Comparison of ENCODE assay signal across 8 cellular contexts in the genomic region with DNA sequence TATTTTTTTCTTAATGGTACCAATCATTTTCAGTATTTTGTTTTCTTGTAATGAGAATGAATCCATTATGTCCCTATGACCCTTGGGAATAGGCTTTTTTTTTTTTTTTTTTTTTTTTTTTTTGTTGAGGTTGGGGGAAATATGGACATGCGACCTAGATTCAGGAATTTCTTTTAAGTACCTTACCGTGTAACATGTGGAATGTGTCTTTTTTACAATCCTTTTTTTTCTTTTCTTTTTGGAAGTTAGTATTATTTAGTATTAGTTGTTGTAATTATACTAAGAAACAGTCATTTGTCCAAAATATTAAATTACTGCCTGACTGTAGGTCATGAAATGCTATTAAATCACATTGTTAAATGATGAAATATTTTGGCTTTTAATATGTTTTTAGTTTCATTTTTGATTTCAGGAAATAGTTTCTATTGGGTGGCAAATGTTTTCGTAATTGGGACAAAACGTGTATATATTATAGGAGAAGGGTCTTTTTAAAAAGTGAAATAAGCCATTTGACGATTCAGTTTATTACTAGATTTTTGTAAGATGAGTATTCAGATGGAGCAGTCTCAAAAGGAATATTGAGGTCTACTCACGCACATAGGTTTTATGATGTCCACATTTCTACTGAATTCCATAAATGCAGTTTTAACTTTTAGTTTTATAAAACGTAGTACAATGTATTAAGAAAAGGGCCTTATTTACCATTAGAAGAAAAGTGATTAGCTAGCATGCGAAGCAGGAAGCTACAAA. TPM values are rescaled to one million over a fixed set of nuclear protein-coding genes. Genes with fewer than 3 reads are reported as not detected.
DNase-seq lines count a peak whose midpoint lies in the region; ATAC-seq and TF ChIP-seq lines count a peak whose summit lies in the region.

No MANE protein-coding gene starts in this region.

- H3K9me3 ChIP-seq in NT2/D1 (ENCODE audit: insufficient read depth, low read length) (no peaks in the 10 kb centered on the region), endocrine pancreas (ENCODE audit: control insufficient read depth, low read length) (no peaks in the 10 kb centered on the region)

- H3K27ac ChIP-seq in rectal smooth muscle tissue (ENCODE audit: low read depth, low read length) = peak overlapping the region; percentile 70

- H3K36me3 ChIP-seq in GM06990 (ENCODE audit: control insufficient read depth, insufficient read depth, low read length) (no peaks in the 10 kb centered on the region), NT2/D1 (ENCODE audit: insufficient read depth, insufficient read length, low read length) (peaks cover 8% of the 10 kb centered on the region), endocrine pancreas (ENCODE audit: control insufficient read depth, insufficient read depth, low read length) (no peaks in the 10 kb centered on the region), rectal smooth muscle tissue (ENCODE audit: control insufficient read depth, insufficient read depth, low read length) (no peaks in the 10 kb centered on the region)

- DNase-seq in GM06990 (ENCODE audit: extremely low read depth, insufficient read length) (no peak), NT2/D1 (ENCODE audit: low read depth, low spot score) (no peak), cerebellum (ENCODE audit: low spot score) (no peak), hippocampal formation (lab: John Stamatoyannopoulos, UW) (no peak)

- peak overlapping the region; percentile 74 for H3K4me3 ChIP-seq in GM06990 (replicated peaks; ENCODE audit: low read depth, low read length)
- H3K4me3 ChIP-seq in NT2/D1 (ENCODE audit: insufficient read length, low read depth) = no peak overlapping the region
- peak overlapping the region; percentile 94 for H3K4me3 ChIP-seq in endocrine pancreas (ENCODE audit: control insufficient read depth, insufficient read depth, low read length)
- H3K4me3 ChIP-seq in rectal smooth muscle tissue (ENCODE audit: low read length) = peak overlapping the region; percentile 55

- ATAC-seq in HG02970 (IDR thresholded peaks at IDR 0.05; ENCODE audit: low FRiP score, unreplicated experiment) (no peak), HG02759 (IDR thresholded peaks at IDR 0.05; ENCODE audit: unreplicated experiment) (no peak)

- no peaks in the 10 kb centered on the region for H3K4me1 ChIP-seq in NT2/D1 (ENCODE audit: insufficient read depth, insufficient read length)
- H3K4me1 ChIP-seq in endocrine pancreas (ENCODE audit: control insufficient read depth, insufficient read depth, low read length) = peaks cover 12% of the 10 kb centered on the region
- H3K4me1 ChIP-seq in rectal smooth muscle tissue (ENCODE audit: control insufficient read depth, insufficient read depth, low read length) = peaks cover 8% of the 10 kb centered on the region

- no peak for TF ChIP-seq CTCF in GM06990 (IDR thresholded peaks at IDR 0.05; ENCODE audit: insufficient read depth, low read length, poor library complexity, severe bottlenecking)

- H3K9ac ChIP-seq in NT2/D1 (ENCODE audit: insufficient read length, low read depth) (peak overlapping the region; percentile 21), endocrine pancreas (ENCODE audit: control insufficient read depth, insufficient read depth, low read length) (no peak overlapping the region), rectal smooth muscle tissue (ENCODE audit: low read length) (no peak overlapping the region)

- H3K27me3 ChIP-seq in GM06990 (replicated peaks; ENCODE audit: control insufficient read depth, insufficient read depth, low read length) = no peaks in the 10 kb centered on the region
- H3K27me3 ChIP-seq in NT2/D1 (ENCODE audit: insufficient read depth, insufficient read length) = no peaks in the 10 kb centered on the region
- no peaks in the 10 kb centered on the region for H3K27me3 ChIP-seq in endocrine pancreas (ENCODE audit: control insufficient read depth, insufficient read depth, low read length)
- no peaks in the 10 kb centered on the region for H3K27me3 ChIP-seq in rectal smooth muscle tissue (ENCODE audit: control insufficient read depth, insufficient read depth, low read length)

RNA-seq across cellular contexts. Expression of a gene that starts 4.9 kb away (rescaled TPM):
- total RNA-seq in cerebellum = 214 TPM
